8 cellular contexts compared by ENCODE assay signal in the genomic region with DNA sequence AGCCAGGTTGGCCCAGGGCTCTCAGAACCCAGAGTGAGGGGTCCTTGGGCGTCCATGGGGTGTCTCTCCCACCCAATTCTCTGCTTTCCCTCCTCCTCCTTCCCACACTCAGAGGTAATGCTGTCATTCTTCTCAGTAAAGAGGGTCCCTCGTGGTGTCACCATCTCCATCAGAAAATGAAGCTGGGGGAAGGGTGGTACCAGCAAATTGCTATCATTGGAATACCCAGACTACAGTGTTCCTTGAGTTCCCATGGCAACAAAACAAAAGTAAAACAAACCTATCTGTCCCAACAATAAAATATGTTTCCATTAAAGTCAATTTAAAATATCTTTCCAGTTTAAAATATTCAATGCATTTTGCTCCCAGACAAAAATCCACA.
DNase-seq lines count a peak whose midpoint lies in the region; ATAC-seq, FAIRE-seq and TF ChIP-seq lines count a peak whose summit lies in the region.

No MANE protein-coding gene starts in this region.

- no peaks in the 10 kb centered on the region for H4K20me1 ChIP-seq in PC-9 (ENCODE audit: insufficient read depth)
- H4K20me1 ChIP-seq in endothelial cell of umbilical vein (replicated peaks; ENCODE audit: control insufficient read depth, extremely low read depth, insufficient read depth, low read length), result no peaks in the 10 kb centered on the region

- TF ChIP-seq CTCF in PC-9 (conservative IDR thresholded peaks at IDR 0.05) (no peak), endothelial cell of umbilical vein (IDR thresholded peaks at IDR 0.05; ENCODE audit: extremely low read depth in 1 of 2, insufficient read depth in 1 of 2, low read depth in 1 of 2, low read length in 2 of 2) (no peak), osteocyte (IDR thresholded peaks at IDR 0.05) (no peak)

- H3K27me3 Mint-ChIP-seq in osteocyte (ENCODE audit: unreplicated experiment), result no peaks in the 10 kb centered on the region

- H3K4me3 Mint-ChIP-seq in osteocyte (ENCODE audit: unreplicated experiment), result peak overlapping the region; percentile 20

- H3K9ac ChIP-seq in endothelial cell of umbilical vein (replicated peaks; ENCODE audit: extremely low read depth, insufficient read depth, low read length), result peak overlapping the region; percentile 93

- H3K27me3 ChIP-seq in PC-9 (ENCODE audit: insufficient read depth, low read depth) (no peaks in the 10 kb centered on the region), endothelial cell of umbilical vein (ENCODE audit: control insufficient read depth in 2 of 2, insufficient read depth in 2 of 2, low read length in 2 of 2) (no peaks in the 10 kb centered on the region)

- peak in 1 of 2 experiments; percentile 37 for DNase-seq in PC-9
- peak; percentile 76 for DNase-seq in endothelial cell of umbilical vein (ENCODE audit: low read depth, low spot score)
- DNase-seq in osteocyte (ENCODE audit: extremely low spot score, unreplicated experiment), result no peak
- no peak for DNase-seq in retina
- no peak for DNase-seq in GM19240 (ENCODE audit: insufficient read length, low spot score)

- H3K4me1 ChIP-seq in PC-9 (replicated peaks; ENCODE audit: insufficient read depth), result peaks cover 42% of the 10 kb centered on the region
- H3K4me1 ChIP-seq in endothelial cell of umbilical vein (ENCODE audit: control insufficient read depth, extremely low read depth, insufficient read depth, low read length), result peaks cover 37% of the 10 kb centered on the region

- H3K9me3 ChIP-seq in PC-9 (ENCODE audit: insufficient read depth, low read depth) (no peaks in the 10 kb centered on the region; the same call in 1 of the 2 replicates), endothelial cell of umbilical vein (replicated peaks; ENCODE audit: control insufficient read depth, insufficient read depth, low read length) (no peaks in the 10 kb centered on the region)

- no peak for FAIRE-seq in endothelial cell of umbilical vein (lab: Jason Lieb, UNC)

- dilution Hi-C loops in endothelial cell of umbilical vein (cut with MboI; ENCODE audit: extremely low pct_ligation_motif_present, low sequenced_read_pairs), result no loop called here

- H3K27ac ChIP-seq in PC-9 (peak overlapping the region; percentile 41; the same call in 1 of the 2 replicates), endothelial cell of umbilical vein (ENCODE audit: insufficient read depth, low read depth, low read length) (peak overlapping the region; percentile 100)

- H3K36me3 ChIP-seq in PC-9 (ENCODE audit: low read depth) (no peaks in the 10 kb centered on the region), endothelial cell of umbilical vein (ENCODE audit: control insufficient read depth in 2 of 2, extremely low read depth in 1 of 2, insufficient read depth in 2 of 2, low read length in 2 of 2) (peaks cover 0 to 2% of the 10 kb centered on the region in 2 experiments)

- H3K79me2 ChIP-seq in PC-9 (ENCODE audit: low read depth) (no peaks in the 10 kb centered on the region), endothelial cell of umbilical vein (ENCODE audit: control insufficient read depth, insufficient read depth, low read length) (no peaks in the 10 kb centered on the region)

- no peaks in the 10 kb centered on the region for H3F3A ChIP-seq in PC-9 (ENCODE audit: insufficient read depth, low read depth)

- H3K27ac Mint-ChIP-seq in osteocyte (ENCODE audit: unreplicated experiment), result peak overlapping the region; percentile 96

- CTCF ChIA-PET in PC-9 (lab: Charles Lee), result interaction anchor here (0.7 to 1.1 kb wide), 2 partner anchors 24 to 810 kb away, joined by 3 to 5 read pairs; no protein-coding TSS in a partner anchor
- CTCF ChIA-PET in endothelial cell of umbilical vein (lab: Charles Lee), result interaction anchor here (1.0 to 2.3 kb wide), 6 partner anchors 11 to 162 kb away, joined by 4 to 16 read pairs (median 7); no protein-coding TSS in a partner anchor

- intact Hi-C loops in PC-9 (cut with micrococcal nuclease; ENCODE audit: unreplicated experiment), result no loop called here
- intact Hi-C loops in endothelial cell of umbilical vein (cut with micrococcal nuclease), result loop anchor here (1.0 to 2.0 kb wide), 5 partner anchors 38 to 1255 kb away; partner anchors contain the start of gene ARID5B

- BruUV-seq in PC-9 (replicated peaks; lab: Mats Ljungman, UMichigan) (no TSS peak), endothelial cell of umbilical vein (replicated peaks; lab: Mats Ljungman, UMichigan) (no TSS peak)

- ATAC-seq in GM21717 (IDR thresholded peaks at IDR 0.05; ENCODE audit: unreplicated experiment) (peak; percentile 1), GM18873 (IDR thresholded peaks at IDR 0.05; ENCODE audit: low FRiP score, unreplicated experiment) (no peak), HG03469 (IDR thresholded peaks at IDR 0.05; ENCODE audit: unreplicated experiment) (no peak)

- no peaks in the 10 kb centered on the region for H3K9me3 Mint-ChIP-seq in osteocyte (ENCODE audit: unreplicated experiment)

- no peaks in the 10 kb centered on the region for H3K9me2 ChIP-seq in PC-9 (ENCODE audit: insufficient read depth)

- no peak overlapping the region for H3K4me3 ChIP-seq in PC-9
- H3K4me3 ChIP-seq in endothelial cell of umbilical vein (replicated peaks in 1 of 3; ENCODE audit: insufficient read depth in 1 of 3, low read depth in 1 of 3, low read length in 3 of 3), result peak overlapping the region in 1 of 3 experiments; percentile 43

- no peak overlapping the region for H2AFZ ChIP-seq in PC-9
- H2AFZ ChIP-seq in endothelial cell of umbilical vein (ENCODE audit: low read depth, low read length), result peak overlapping the region; percentile 68

- H3K4me1 Mint-ChIP-seq in osteocyte (ENCODE audit: unreplicated experiment), result peaks cover 73% of the 10 kb centered on the region

- no peak for TF ChIP-seq POLR2A in endothelial cell of umbilical vein (IDR thresholded peaks at IDR 0.05; ENCODE audit: low read depth, low read length)

- H3K36me3 Mint-ChIP-seq in osteocyte (ENCODE audit: unreplicated experiment), result peaks cover 35% of the 10 kb centered on the region

- no peaks in the 10 kb centered on the region for H3K9me1 ChIP-seq in endothelial cell of umbilical vein (replicated peaks; ENCODE audit: control insufficient read depth, extremely low read depth, insufficient read depth, low read length)

- H3K4me2 ChIP-seq in PC-9 (peak overlapping the region; percentile 5; the same call in 1 of the 2 replicates), endothelial cell of umbilical vein (ENCODE audit: insufficient read depth, low read length) (peak overlapping the region; percentile 86)

- POLR2A ChIA-PET in PC-9 (lab: Charles Lee; ENCODE audit: unreplicated experiment), result no interaction called here
- POLR2A ChIA-PET in endothelial cell of umbilical vein (lab: Charles Lee), result interaction anchor here (1.0 kb wide), 1 partner anchor 12 kb away, joined by 3 read pairs; no protein-coding TSS in a partner anchor

TF ChIP-seq in endothelial cell of umbilical vein, 7 proteins besides CTCF, POLR2A, EP300 and RAD21:
- no peak for TF ChIP-seq MAX (IDR thresholded peaks at IDR 0.05; ENCODE audit: insufficient read depth, insufficient read length)
- peak; percentile 5 for TF ChIP-seq POLR2AphosphoS5 (IDR thresholded peaks at IDR 0.05; ENCODE audit: insufficient read depth, low read depth, low read length)
- TF ChIP-seq EZH2 (IDR thresholded peaks at IDR 0.05; ENCODE audit: borderline replicate concordance, low read depth, low read length, severe bottlenecking), result no peak
